In genomic region chr10:73325290-73325689, GRCh38 we compare ENCODE assay signal across 1 cellular context. TPM values are rescaled to one million over a fixed set of nuclear protein-coding genes. Genes with fewer than 3 reads are reported as not detected.
"Had no signal": no experiment of that assay in that cellular context is flagged by ENCODE, and none has a peak within 500 bp of the region (broad histone marks: within the 10 kb centered on the region; RNA-seq: fewer than 3 reads in every experiment).

No MANE protein-coding gene starts in this region.

RNA-seq across cellular contexts. Expression of gene CFAP70, which starts 33.4 kb away (rescaled TPM):
- total RNA-seq: ascending aorta had no signal
